In the genomic region with DNA sequence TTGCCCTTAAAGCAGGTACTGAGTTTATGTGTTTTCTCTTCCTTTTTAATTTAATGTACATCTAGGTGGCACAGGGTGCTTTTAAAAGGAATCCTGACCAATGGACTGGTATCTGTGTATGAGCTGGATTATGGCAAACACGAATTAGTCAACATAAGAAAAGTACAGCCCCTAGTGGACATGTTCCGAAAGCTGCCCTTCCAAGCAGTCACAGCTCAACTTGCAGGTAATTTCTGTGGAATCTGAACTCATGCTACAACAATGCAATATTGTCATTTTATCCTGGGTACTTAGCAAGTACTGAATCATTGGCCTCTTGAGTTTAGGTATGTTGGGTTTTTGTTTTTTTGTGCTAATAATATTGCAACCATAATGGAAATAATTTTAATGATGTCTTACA, we compare ENCODE assay signal across 9 cellular contexts. TPM values are rescaled to one million over a fixed set of nuclear protein-coding genes. Genes with fewer than 3 reads are reported as not detected.
DNase-seq lines count a peak whose midpoint lies in the region; TF ChIP-seq lines count a peak whose summit lies in the region.
"Had no signal": no experiment of that assay in that cellular context is flagged by ENCODE, and none has a peak within 500 bp of the region (broad histone marks: within the 10 kb centered on the region; RNA-seq: fewer than 3 reads in every experiment).

No MANE protein-coding gene starts in this region.

- no peaks in the 10 kb centered on the region for H3K36me3 ChIP-seq in parathyroid adenoma (ENCODE audit: control insufficient read depth, insufficient read depth, low read length)

- no peaks in the 10 kb centered on the region for H3K9me3 ChIP-seq in parathyroid adenoma (ENCODE audit: control insufficient read depth, low read length)

- H3K27ac ChIP-seq in parathyroid adenoma, result no peak overlapping the region

- H2AFZ ChIP-seq in parathyroid adenoma, result no peak overlapping the region

- H3K9ac ChIP-seq in parathyroid adenoma, result no peak overlapping the region

- peak; percentile 56 for TF ChIP-seq CTCF in cardiac fibroblast (IDR thresholded peaks at IDR 0.05; ENCODE audit: low read depth, low read length)
- peak; percentile 23 for TF ChIP-seq CTCF in parathyroid adenoma (IDR thresholded peaks at IDR 0.05)

- peak; percentile 31 for DNase-seq in DMS53 (lab: John Stamatoyannopoulos, UW)
- DNase-seq in DMS53 treated with DMSO at 0.1 percent for 48 hours (lab: John Stamatoyannopoulos, UW; ENCODE audit: unreplicated experiment), result no peak
- peak; percentile 22 for DNase-seq in M059J (ENCODE audit: low read depth)
- DNase-seq in cardiac fibroblast (ENCODE audit: low read depth in 2 of 2), result peak in 1 of 2 donors; percentile 55
- no peak for DNase-seq in NCI-H146 treated with DMSO at 0.1 percent for 48 hours (lab: John Stamatoyannopoulos, UW; ENCODE audit: unreplicated experiment)
- DNase-seq in AML-193 (lab: John Stamatoyannopoulos, UW), result no peak
- no peak for DNase-seq in NOMO-1 treated with dmso at 0.1 percent for 144 hours (lab: John Stamatoyannopoulos, UW; ENCODE audit: unreplicated experiment)
- DNase-seq: NCI-H2081 had no signal

- no peaks in the 10 kb centered on the region for H3K27me3 ChIP-seq in parathyroid adenoma (ENCODE audit: control insufficient read depth, insufficient read depth, low read length)

- H3K4me3 ChIP-seq in cardiac fibroblast (replicated peaks in 1 of 2; ENCODE audit: low read depth in 2 of 2, low read length in 2 of 2), result no peak overlapping the region
- H3K4me3 ChIP-seq in parathyroid adenoma (ENCODE audit: low read depth, low read length), result no peak overlapping the region

- H3K79me2 ChIP-seq in parathyroid adenoma, result no peaks in the 10 kb centered on the region

- no peak overlapping the region for H3K4me2 ChIP-seq in parathyroid adenoma (ENCODE audit: low read length)

- no peaks in the 10 kb centered on the region for H3K4me1 ChIP-seq in parathyroid adenoma

RNA-seq across cellular contexts. Expression of gene TMOD1, which starts 14.4 kb away (rescaled TPM):
- 0.84 and 2.4 TPM in 2 replicates for total RNA-seq in M059J (2014; rRNA removed; shearing (Covaris generic))

Comparison
In these comparisons a context has a peak if more than half of its experiments do, and no peak if none do; other contexts are left out.
1. DNase-seq: peak in DMS53 (single experiment) and M059J (single experiment); none in DMS53 treated with DMSO at 0.1 percent for 48 hours (single experiment), NCI-H146 treated with DMSO at 0.1 percent for 48 hours (single experiment), AML-193 (0 of 2) and NOMO-1 treated with dmso at 0.1 percent for 144 hours (single experiment).